Comparison of ENCODE assay signal across 21 cellular contexts in genomic region chr6:129989396-129989795, GRCh38. TPM values are rescaled to one million over a fixed set of nuclear protein-coding genes. Genes with fewer than 3 reads are reported as not detected.
DNase-seq lines count a peak whose midpoint lies in the region; ATAC-seq, FAIRE-seq and TF ChIP-seq lines count a peak whose summit lies in the region.
"Had no signal": no experiment of that assay in that cellular context is flagged by ENCODE, and none has a peak within 500 bp of the region (broad histone marks: within the 10 kb centered on the region; RNA-seq: fewer than 3 reads in every experiment).

No MANE protein-coding gene starts in this region.

- H4K20me1 ChIP-seq in GM12878 (ENCODE audit: control insufficient read depth, insufficient read depth): no peaks in the 10 kb centered on the region

- CTCF ChIA-PET in HEK293 (lab: Yijun Ruan, JAX): no interaction called here
- CTCF ChIA-PET in GM12878 (lab: Yijun Ruan, JAX): no interaction called here

- SMC1A ChIA-PET in GM12878 (lab: Charles Lee; ENCODE audit: uncharacterized antibody, unreplicated experiment): no interaction called here

- H3K27ac ChIP-seq in HEK293 (ENCODE audit: extremely low read depth, low read depth, low read length) (no peak overlapping the region), GM12878 (ENCODE audit: control insufficient read depth, insufficient read depth) (no peak overlapping the region)

- ATAC-seq in activated naive CD8-positive, alpha-beta T cell treated with anti-CD3 and anti-CD28 coated beads, Interleukin-2, amount 10 ng/mL, durations not matched to agents 7 days and 5 days (ENCODE audit: low read depth): peak; percentile 84
- no peak for ATAC-seq in activated naive CD8-positive, alpha-beta T cell treated with anti-CD3 and anti-CD28 coated beads, Interleukin-2, amount 50 U/mL, for 24 hours
- ATAC-seq in GM12878 (0 out of 3 replicates have a peak, but pooled peaks have one; percentile 18), omental fat pad (ENCODE audit: low FRiP score) (no peak)
- ATAC-seq: Panc1, SK-N-SH treated with all-trans-retinoic acid at 6 μM for 48 hours had no signal

- peak overlapping the region; percentile 10 for H3K27ac Mint-ChIP-seq in activated naive CD8-positive, alpha-beta T cell treated with anti-CD3 and anti-CD28 coated beads, Interleukin-2, amount 10 ng/mL, durations not matched to agents 7 days and 5 days
- no peak overlapping the region for H3K27ac Mint-ChIP-seq in activated naive CD8-positive, alpha-beta T cell treated with anti-CD3 and anti-CD28 coated beads, Interleukin-2, amount 50 U/mL, for 24 hours

- no peak overlapping the region for H3K4me2 ChIP-seq in GM12878 (ENCODE audit: control insufficient read depth, insufficient read depth)

- H3K27me3 ChIP-seq in GM12878 (replicated peaks in 1 of 2; ENCODE audit: control insufficient read depth in 2 of 2, insufficient read depth in 2 of 2, low read length in 1 of 2): no peaks in the 10 kb centered on the region; a peak in 1 of 4 replicates
- H3K27me3 ChIP-seq: BE2C had no signal

- no peaks in the 10 kb centered on the region for H3K79me2 ChIP-seq in GM12878 (ENCODE audit: control insufficient read depth, insufficient read depth, low read length)

- TF ChIP-seq CTCF in HEK293 (tag by site-specific recombination; IDR thresholded peaks at IDR 0.05) (no peak), GM12878 (IDR thresholded peaks at IDR 0.05 in 2 of 3, conservative IDR thresholded peaks at IDR 0.05 in 1 of 3; ENCODE audit: control insufficient read depth in 2 of 3, extremely low read depth in 1 of 3, insufficient read depth in 1 of 3, low read depth in 3 of 3, low read length in 3 of 3) (no peak), omental fat pad (IDR thresholded peaks at IDR 0.05) (no peak)

- FAIRE-seq in GM12878 (lab: Jason Lieb, UNC) (no peak), GM12892 (lab: Jason Lieb, UNC) (no peak)

- peak overlapping the region; percentile 41 for H3K4me3 Mint-ChIP-seq in activated naive CD8-positive, alpha-beta T cell treated with anti-CD3 and anti-CD28 coated beads, Interleukin-2, amount 10 ng/mL, durations not matched to agents 7 days and 5 days
- no peak overlapping the region for H3K4me3 Mint-ChIP-seq in activated naive CD8-positive, alpha-beta T cell treated with anti-CD3 and anti-CD28 coated beads, Interleukin-2, amount 50 U/mL, for 24 hours

- POLR2A ChIA-PET in activated naive CD8-positive, alpha-beta T cell treated with anti-CD3 and anti-CD28 coated beads, Interleukin-2, amount 10 ng/mL, durations not matched to agents 7 days and 5 days (lab: Charles Lee): no interaction called here
- POLR2A ChIA-PET in HEK293 (lab: Yijun Ruan, JAX): no interaction called here
- POLR2A ChIA-PET in GM12878 (lab: Charles Lee): no interaction called here

- DNase-seq in activated naive CD8-positive, alpha-beta T cell treated with anti-CD3 and anti-CD28 coated beads, Interleukin-2, amount 10 ng/mL, durations not matched to agents 7 days and 5 days: no peak
- no peak for DNase-seq in activated naive CD8-positive, alpha-beta T cell treated with anti-CD3 and anti-CD28 coated beads, Interleukin-2, amount 50 U/mL, for 24 hours
- no peak for DNase-seq in GM12878 (ENCODE audit: low read depth, low spot score)
- DNase-seq in effector CD4-positive, alpha-beta T cell: no peak
- DNase-seq in omental fat pad (ENCODE audit: low spot score): no peak
- no peak for DNase-seq in GM12892 (ENCODE audit: insufficient read length)
- DNase-seq: BE2C, Caco-2, DMS 273 treated with DMSO at 0.1 percent for 48 hours, DMS79 treated with DMSO at 0.1 percent for 48 hours, GOT3, HCEC 1CT, Kasumi-1, NCI-H1694, NCI-H2081, NCI-H2171, NCI-H524 treated with DMSO at 0.1 percent for 48 hours, NCI-H82 had no signal

- peaks cover 2% of the 10 kb centered on the region for H3K27me3 Mint-ChIP-seq in activated naive CD8-positive, alpha-beta T cell treated with anti-CD3 and anti-CD28 coated beads, Interleukin-2, amount 10 ng/mL, durations not matched to agents 7 days and 5 days
- no peaks in the 10 kb centered on the region for H3K27me3 Mint-ChIP-seq in activated naive CD8-positive, alpha-beta T cell treated with anti-CD3 and anti-CD28 coated beads, Interleukin-2, amount 50 U/mL, for 24 hours

- no TSS peak for BruUV-seq in GM12878 (replicated peaks; lab: Mats Ljungman, UMichigan)

- H3K4me3 ChIP-seq in HEK293 (ENCODE audit: low read depth, low read length): no peak overlapping the region
- no peak overlapping the region for H3K4me3 ChIP-seq in GM12878

- no peaks in the 10 kb centered on the region for H3K36me3 ChIP-seq in HEK293 (ENCODE audit: control insufficient read depth in 2 of 2, insufficient read depth in 1 of 2, low read length in 2 of 2)
- H3K36me3 ChIP-seq in GM12878 (ENCODE audit: control insufficient read depth in 2 of 2, insufficient read depth in 2 of 2, low read length in 1 of 2): no peaks in the 10 kb centered on the region
- H3K36me3 ChIP-seq: BE2C had no signal

- intact Hi-C loops in GM12878 (cut with micrococcal nuclease; ENCODE audit: unreplicated experiment): no loop called here

- no peak for TF ChIP-seq EP300 in GM12878 (IDR thresholded peaks at IDR 0.05; ENCODE audit: borderline replicate concordance in 1 of 2, control insufficient read depth in 1 of 2, low read depth in 2 of 2, low read length in 2 of 2)

- no peak for TF ChIP-seq RAD21 in GM12878 (IDR thresholded peaks at IDR 0.05; ENCODE audit: insufficient read depth, low read depth, low read length)

- peaks cover 3% of the 10 kb centered on the region for H3K9me3 Mint-ChIP-seq in activated naive CD8-positive, alpha-beta T cell treated with anti-CD3 and anti-CD28 coated beads, Interleukin-2, amount 10 ng/mL, durations not matched to agents 7 days and 5 days
- no peaks in the 10 kb centered on the region for H3K9me3 Mint-ChIP-seq in activated naive CD8-positive, alpha-beta T cell treated with anti-CD3 and anti-CD28 coated beads, Interleukin-2, amount 50 U/mL, for 24 hours

- H3K4me1 Mint-ChIP-seq in activated naive CD8-positive, alpha-beta T cell treated with anti-CD3 and anti-CD28 coated beads, Interleukin-2, amount 10 ng/mL, durations not matched to agents 7 days and 5 days: peaks cover 10% of the 10 kb centered on the region
- H3K4me1 Mint-ChIP-seq in activated naive CD8-positive, alpha-beta T cell treated with anti-CD3 and anti-CD28 coated beads, Interleukin-2, amount 50 U/mL, for 24 hours: peaks cover 7% of the 10 kb centered on the region

- H3K9ac ChIP-seq in GM12878 (ENCODE audit: control insufficient read depth, insufficient read depth, low read length): no peak overlapping the region

- H2AFZ ChIP-seq in GM12878 (ENCODE audit: control insufficient read depth, low read depth, low read length): no peak overlapping the region

- in situ Hi-C loops in GM12878 (cut with MboI): no loop called here

- H3K4me1 ChIP-seq in HEK293 (ENCODE audit: control insufficient read depth, insufficient read depth, low read length) (no peaks in the 10 kb centered on the region), GM12878 (ENCODE audit: control insufficient read depth, insufficient read depth, low read length) (no peaks in the 10 kb centered on the region)
- H3K4me1 ChIP-seq: BE2C, Caco-2 had no signal

- no peaks in the 10 kb centered on the region for H3K36me3 Mint-ChIP-seq in activated naive CD8-positive, alpha-beta T cell treated with anti-CD3 and anti-CD28 coated beads, Interleukin-2, amount 10 ng/mL, durations not matched to agents 7 days and 5 days
- no peaks in the 10 kb centered on the region for H3K36me3 Mint-ChIP-seq in activated naive CD8-positive, alpha-beta T cell treated with anti-CD3 and anti-CD28 coated beads, Interleukin-2, amount 50 U/mL, for 24 hours (ENCODE audit: low read depth)

- WGBS in GM12878 (ENCODE audit: insufficient coverage, insufficient replicate concordance, low lambda C conversion rate, missing lambda C conversion rate): 0% methylated on average over 1 of the region's 1 CpG

- TF ChIP-seq POLR2A in GM12878 (IDR thresholded peaks at IDR 0.05; ENCODE audit: low read depth, low read length) (no peak), GM12892 (IDR thresholded peaks at IDR 0.05; ENCODE audit: low read depth, low read length) (no peak)

- no peaks in the 10 kb centered on the region for H3K9me3 ChIP-seq in HEK293 (ENCODE audit: control insufficient read depth, insufficient read depth, low read depth, low read length)
- no peaks in the 10 kb centered on the region for H3K9me3 ChIP-seq in GM12878 (replicated peaks; ENCODE audit: control insufficient read depth, insufficient read depth, low read length)
- H3K9me3 ChIP-seq: BE2C, Caco-2 had no signal

- RAD21 ChIA-PET in GM12878 (lab: Charles Lee; ENCODE audit: unreplicated experiment): no interaction called here

TF ChIP-seq in HEK293, 187 proteins besides CTCF, POLR2A, EP300 and RAD21 (continues in another document):
- TF ChIP-seq ZNF274 (IDR thresholded peaks at IDR 0.05; ENCODE audit: low read length) (0 out of 2 replicates have a peak, but pooled peaks have one; percentile 21), ZNF274 (tag by site-specific recombination; IDR thresholded peaks at IDR 0.05; ENCODE audit: borderline replicate concordance) (no peak)

RNA-seq across cellular contexts. Expression of gene L3MBTL3, which starts 29.0 kb away (rescaled TPM):
- 10 to 100 TPM; 35.5 to 39.7 TPM for total RNA-seq in activated naive CD8-positive, alpha-beta T cell treated with anti-CD3 and anti-CD28 coated beads, Interleukin-2, amount 10 ng/mL, durations not matched to agents 7 days and 5 days
- total RNA-seq in GM12878 (2013; cell fraction: nucleolus; rRNA removed): 24.3 and 28.1 TPM in 2 replicates
- total RNA-seq in GM12878 (2014; rRNA removed) (2.9 and 4.2 TPM in 2 replicates), GM12878 (2014; rRNA removed; fragmentation: Illumina TruSeq; extraction: Trizol) (5.3 and 6.5 TPM in 2 replicates), GM12878 (2021) (5.3 and 9.4 TPM in 2 replicates), omental fat pad (10 to 100 TPM in 1 of 4 donors, 1 to 10 TPM in 3; 6.9 to 22.2 (median 8.0) TPM)
- 3.7 TPM for polyA plus RNA-seq in GM12878 (2011; ENCODE audit: low read depth)
- polyA plus RNA-seq in GM12878 (2011; rRNA removed) (8.8 and 8.9 TPM in 2 replicates), GM12878 (2014; fragmentation: Illumina TruSeq; extraction: Trizol) (6.9 and 8.6 TPM in 2 replicates), GM12878 (2014; fragmentation: Nextera tagmentation; extraction: Ambion mirVana) (1 to 10 TPM; 1.6 to 6.2 TPM), GM12878 (2014; rRNA removed) (6.0 and 6.2 TPM in 2 replicates), GM12878 (2016; fragmentation: Nextera tagmentation; extraction: Ambion mirVana) (1 to 10 TPM in 1 of 2 experiments, under 1 TPM in 1; 0.71 to 2.0 TPM)
- polyA plus RNA-seq in GM12878 (2011; cell fraction: cytosol; rRNA removed): 2.7 and 3.1 TPM in 2 replicates
- polyA plus RNA-seq in GM12878 (2011; cell fraction: nucleus; rRNA removed): 10.1 and 16.3 TPM in 2 replicates
- 3.6 and 5.4 TPM in 2 replicates for polyA plus RNA-seq in GM12878 (2012)
- polyA minus RNA-seq in GM12878 (2011; rRNA and poly(A)+ RNA removed): 4.0 and 7.5 TPM in 2 replicates
- 2.7 and 6.0 TPM in 2 replicates for polyA minus RNA-seq in GM12878 (2011; cell fraction: cytosol; rRNA and poly(A)+ RNA removed)
- polyA minus RNA-seq in GM12878 (2011; cell fraction: nucleus; rRNA and poly(A)+ RNA removed): 8.3 and 13.3 TPM in 2 replicates
- 11.0 TPM for polyA plus RNA-seq in GM12892 (2012; ENCODE audit: missing spikeins)

Comparison
In these comparisons a context has a peak if more than half of its experiments do, and no peak if none do; other contexts are left out.
1. ATAC-seq: peak in activated naive CD8-positive, alpha-beta T cell treated with anti-CD3 and anti-CD28 coated beads, Interleukin-2, amount 10 ng/mL, durations not matched to agents 7 days and 5 days (single experiment) and GM12878 (single experiment); none in activated naive CD8-positive, alpha-beta T cell treated with anti-CD3 and anti-CD28 coated beads, Interleukin-2, amount 50 U/mL, for 24 hours (single experiment) and omental fat pad (single experiment).